Comparison of ENCODE assay signal across 9 cellular contexts in genomic region chr10:11245510-11245909, GRCh38.
DNase-seq lines count a peak whose midpoint lies in the region; ATAC-seq, FAIRE-seq and TF ChIP-seq lines count a peak whose summit lies in the region.
"Had no signal": no experiment of that assay in that cellular context is flagged by ENCODE, and none has a peak within 500 bp of the region (broad histone marks: within the 10 kb centered on the region; RNA-seq: fewer than 3 reads in every experiment).

No MANE protein-coding gene starts in this region.

- DNase-seq in DND-41 (no peak), GM19239 (ENCODE audit: insufficient read length, low spot score) (no peak), activated B cell treated with CpG ODN at 0.5 μM for 24 hours (no peak), NCI-H510A treated with DMSO at 0.1 percent for 48 hours (lab: John Stamatoyannopoulos, UW) (no peak), PC-3 (no peak), iPS-NIHi7 (ENCODE audit: extremely low spot score) (no peak), left ventricle myocardium inferior (no peak)
- DNase-seq: midbrain had no signal

- TF ChIP-seq CTCF in DND-41 (IDR thresholded peaks at IDR 0.05; ENCODE audit: borderline replicate concordance, extremely low read depth, low read length, poor library complexity, severe bottlenecking), result no peak
- TF ChIP-seq CTCF in activated B cell treated with CpG ODN at 0.5 μM for 24 hours (IDR thresholded peaks at IDR 0.05), result no peak
- no peak for TF ChIP-seq CTCF in PC-3 (conservative IDR thresholded peaks at IDR 0.05; ENCODE audit: low read depth, low read length)
- no peak for TF ChIP-seq CTCF in left ventricle myocardium inferior (IDR thresholded peaks at IDR 0.05; ENCODE audit: borderline replicate concordance)

- H3F3A ChIP-seq in PC-3 (ENCODE audit: low read length, unreplicated experiment), result no peaks in the 10 kb centered on the region

- POLR2A ChIA-PET in activated B cell treated with CpG ODN at 0.5 μM for 24 hours (lab: Charles Lee), result interaction anchor here (0.6 to 2.9 kb wide), 22 partner anchors 10 to 101 kb away, joined by 3 to 37 read pairs (median 4); no protein-coding TSS in a partner anchor
- POLR2A ChIA-PET in PC-3 (lab: Charles Lee; ENCODE audit: unreplicated experiment), result no interaction called here

- H3K27ac ChIP-seq in DND-41 (ENCODE audit: low read length) (peak overlapping the region; percentile 35; the same call in 1 of the 2 replicates), PC-3 (ENCODE audit: low read length) (no peak overlapping the region), left ventricle myocardium inferior (replicated peaks) (no peak overlapping the region)

- H4K20me1 ChIP-seq in DND-41 (ENCODE audit: insufficient read depth, low read length) (peaks cover 58% of the 10 kb centered on the region), PC-3 (ENCODE audit: low read length) (no peaks in the 10 kb centered on the region)

- H3K36me3 ChIP-seq in DND-41 (ENCODE audit: insufficient read depth, low read length) (peaks cover 29% of the 10 kb centered on the region), PC-3 (ENCODE audit: low read depth, low read length) (no peaks in the 10 kb centered on the region), left ventricle myocardium inferior (no peaks in the 10 kb centered on the region)

- ATAC-seq in DND-41 (ENCODE audit: insufficient read depth, low read depth) (peak; percentile 44; the same call in 1 of the 3 replicates), HG03064 (IDR thresholded peaks at IDR 0.05; ENCODE audit: low read depth, unreplicated experiment) (peak; percentile 35), activated B cell treated with CpG ODN at 0.5 μM for 24 hours (ENCODE audit: low read depth) (peak; percentile 69), PC-3 (no peak)

- no peak overlapping the region for H2AFZ ChIP-seq in DND-41 (ENCODE audit: low read depth, low read length)
- H2AFZ ChIP-seq in PC-3 (ENCODE audit: low read length), result no peak overlapping the region

- no peaks in the 10 kb centered on the region for H3K27me3 Mint-ChIP-seq in activated B cell treated with CpG ODN at 0.5 μM for 24 hours

- H3K4me1 ChIP-seq in DND-41 (ENCODE audit: insufficient read depth, low read length), result peaks cover 11% of the 10 kb centered on the region; the same call in 1 of the 2 replicates
- no peaks in the 10 kb centered on the region for H3K4me1 ChIP-seq in PC-3 (ENCODE audit: insufficient read depth, low read length)
- peaks cover 80% of the 10 kb centered on the region for H3K4me1 ChIP-seq in left ventricle myocardium inferior

- peaks cover 67% of the 10 kb centered on the region for H3K79me2 ChIP-seq in DND-41 (ENCODE audit: insufficient read depth, low read length)
- no peaks in the 10 kb centered on the region for H3K79me2 ChIP-seq in PC-3 (ENCODE audit: low read length)

- H3K36me3 Mint-ChIP-seq in activated B cell treated with CpG ODN at 0.5 μM for 24 hours (ENCODE audit: low read depth), result peaks cover 26% of the 10 kb centered on the region

- no peaks in the 10 kb centered on the region for H3K9me2 ChIP-seq in PC-3 (replicated peaks; ENCODE audit: low read length)

- H3K4me2 ChIP-seq in DND-41 (ENCODE audit: insufficient read depth, low read length), result no peak overlapping the region
- no peak overlapping the region for H3K4me2 ChIP-seq in PC-3 (ENCODE audit: low read length)

- FAIRE-seq in GM19239 (lab: Jason Lieb, UNC), result peak; percentile 98

- no peak overlapping the region for H3K4me3 Mint-ChIP-seq in activated B cell treated with CpG ODN at 0.5 μM for 24 hours

- CTCF ChIA-PET in activated B cell treated with CpG ODN at 0.5 μM for 24 hours (lab: Charles Lee), result interaction anchor here (0.6 to 3.7 kb wide), 12 partner anchors 14 to 100 kb away, joined by 3 to 19 read pairs (median 4); no protein-coding TSS in a partner anchor
- CTCF ChIA-PET in PC-3 (lab: Charles Lee), result no interaction called here

- H3K4me1 Mint-ChIP-seq in activated B cell treated with CpG ODN at 0.5 μM for 24 hours, result peaks cover 16% of the 10 kb centered on the region

- no peaks in the 10 kb centered on the region for H3K9me3 ChIP-seq in DND-41 (ENCODE audit: insufficient read depth, low read length, severe bottlenecking)
- no peaks in the 10 kb centered on the region for H3K9me3 ChIP-seq in PC-3 (ENCODE audit: low read length)
- H3K9me3 ChIP-seq in left ventricle myocardium inferior (replicated peaks), result no peaks in the 10 kb centered on the region

- H3K4me3 ChIP-seq in DND-41 (ENCODE audit: low read depth in 1 of 2, low read length in 2 of 2), result no peak overlapping the region
- no peak overlapping the region for H3K4me3 ChIP-seq in PC-3 (ENCODE audit: low read length)
- no peak overlapping the region for H3K4me3 ChIP-seq in left ventricle myocardium inferior

- H3K9me3 Mint-ChIP-seq in activated B cell treated with CpG ODN at 0.5 μM for 24 hours, result no peaks in the 10 kb centered on the region

- no peak overlapping the region for H3K27ac Mint-ChIP-seq in activated B cell treated with CpG ODN at 0.5 μM for 24 hours

- no TSS peak for BruUV-seq in PC-3 (replicated peaks; lab: Mats Ljungman, UMichigan)

- H3K9ac ChIP-seq in DND-41 (ENCODE audit: low read depth, low read length) (no peak overlapping the region), PC-3 (ENCODE audit: low read length) (no peak overlapping the region)

- intact Hi-C loops in activated B cell treated with CpG ODN at 0.5 μM for 24 hours (cut with micrococcal nuclease), result loop anchor here (1.0 kb wide), 4 partner anchors 11 to 132 kb away; no protein-coding TSS in a partner anchor
- intact Hi-C loops in PC-3 (cut with micrococcal nuclease), result no loop called here
- intact Hi-C loops in left ventricle myocardium inferior (cut with micrococcal nuclease), result no loop called here

- H3K27me3 ChIP-seq in DND-41 (ENCODE audit: insufficient read depth, low read length, poor library complexity), result no peaks in the 10 kb centered on the region
- H3K27me3 ChIP-seq in PC-3 (ENCODE audit: low read length), result peaks cover 20% of the 10 kb centered on the region
- H3K27me3 ChIP-seq in left ventricle myocardium inferior (ENCODE audit: low read depth), result no peaks in the 10 kb centered on the region
